Comparison of ENCODE assay signal across 8 cellular contexts in the genomic region with DNA sequence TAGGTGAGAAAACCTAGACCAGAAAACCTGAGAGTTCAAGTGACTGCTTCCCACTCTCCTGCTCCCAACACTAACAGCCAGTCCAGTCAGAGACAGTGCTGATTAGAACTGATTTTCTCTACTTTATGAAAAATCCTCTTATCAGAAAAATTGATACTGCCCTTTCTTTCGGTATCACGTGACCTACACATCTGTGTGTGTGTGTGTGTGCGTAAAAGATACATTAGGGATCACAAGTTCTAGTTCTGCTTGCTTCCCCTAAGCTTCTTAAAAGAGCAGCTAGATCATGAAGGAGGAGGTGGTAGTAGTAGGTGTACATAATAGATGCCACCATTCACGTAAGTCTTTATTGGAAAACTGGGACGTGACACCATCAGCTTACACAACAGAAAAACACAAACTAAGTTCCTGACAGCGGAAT. TPM values are rescaled to one million over a fixed set of nuclear protein-coding genes. Genes with fewer than 3 reads are reported as not detected.
DNase-seq lines count a peak whose midpoint lies in the region; ATAC-seq and TF ChIP-seq lines count a peak whose summit lies in the region.

No MANE protein-coding gene starts in this region.

- CTCF ChIA-PET in activated CD4-positive, alpha-beta T cell treated with anti-CD3 and anti-CD28 coated beads for 36 hours (lab: Charles Lee), result interaction anchor here (1.4 kb wide), 1 partner anchor 10 kb away, joined by 5 read pairs; no protein-coding TSS in a partner anchor

- H3K9me3 ChIP-seq in RWPE2 (ENCODE audit: severe bottlenecking) (no peaks in the 10 kb centered on the region), psoas muscle (no peaks in the 10 kb centered on the region)

- intact Hi-C loops in activated CD4-positive, alpha-beta T cell treated with anti-CD3 and anti-CD28 coated beads for 36 hours (cut with DNase I, micrococcal nuclease), result loop anchor here (2.0 to 10.0 kb wide), 8 partner anchors 52 to 746 kb away; a partner anchor contains a TSS
- intact Hi-C loops in psoas muscle (cut with DNase I), result loop anchor here (5.0 to 10.0 kb wide), 2 partner anchors 112 to 181 kb away; no protein-coding TSS in a partner anchor

- no peaks in the 10 kb centered on the region for H3K27me3 ChIP-seq in RWPE2 (ENCODE audit: insufficient read depth, poor library complexity, severe bottlenecking)
- no peaks in the 10 kb centered on the region for H3K27me3 ChIP-seq in psoas muscle (ENCODE audit: insufficient read depth in 3 of 3, low read length in 2 of 3)

- POLR2A ChIA-PET in activated CD4-positive, alpha-beta T cell treated with anti-CD3 and anti-CD28 coated beads for 36 hours (lab: Charles Lee), result no interaction called here

- no peak for DNase-seq in activated CD4-positive, alpha-beta T cell treated with anti-CD3 and anti-CD28 coated beads for 36 hours
- DNase-seq in activated CD4-positive, alpha-beta T cell treated with anti-CD3 and anti-CD28 coated beads for 4 hours, result no peak
- DNase-seq in RWPE2 (ENCODE audit: low spot score) (no peak), erythroblast (lab: John Stamatoyannopoulos, UW) (peak; percentile 62 to 84), psoas muscle (no peak), HuH-7.5 (ENCODE audit: low spot score) (no peak)

- H3K36me3 ChIP-seq in RWPE2 (ENCODE audit: low read depth) (no peaks in the 10 kb centered on the region; the same call in 1 of the 2 replicates), psoas muscle (ENCODE audit: insufficient read depth in 1 of 2, low read depth in 1 of 2) (no peaks in the 10 kb centered on the region)

- WGBS in psoas muscle, 3 donors, result 31 to 44% (median 32%) methylated on average over 6 of the region's 6 CpGs

- H3K4me1 ChIP-seq in RWPE2 (ENCODE audit: insufficient read depth, poor library complexity, severe bottlenecking) (peaks cover 8% of the 10 kb centered on the region), psoas muscle (peaks cover 60% of the 10 kb centered on the region)

- TF ChIP-seq CTCF in RWPE2 (IDR thresholded peaks at IDR 0.05; ENCODE audit: poor library complexity, severe bottlenecking) (no peak), psoas muscle (IDR thresholded peaks at IDR 0.05) (no peak)

- no peaks in the 10 kb centered on the region for H3K27me3 Mint-ChIP-seq in activated CD4-positive, alpha-beta T cell treated with anti-CD3 and anti-CD28 coated beads for 36 hours

- peak overlapping the region; percentile 88 for H3K4me3 ChIP-seq in RWPE2 (ENCODE audit: severe bottlenecking)
- H3K4me3 ChIP-seq in psoas muscle, result peak overlapping the region; percentile 87

- H3K4me1 Mint-ChIP-seq in activated CD4-positive, alpha-beta T cell treated with anti-CD3 and anti-CD28 coated beads for 36 hours, result peaks cover 61% of the 10 kb centered on the region

- peak overlapping the region; percentile 78 for H3K27ac Mint-ChIP-seq in activated CD4-positive, alpha-beta T cell treated with anti-CD3 and anti-CD28 coated beads for 36 hours

- H3K4me3 Mint-ChIP-seq in activated CD4-positive, alpha-beta T cell treated with anti-CD3 and anti-CD28 coated beads for 36 hours, result peak overlapping the region; percentile 97

- H3K36me3 Mint-ChIP-seq in activated CD4-positive, alpha-beta T cell treated with anti-CD3 and anti-CD28 coated beads for 36 hours (ENCODE audit: low read depth), result peaks cover 4% of the 10 kb centered on the region

- no peak for ATAC-seq in activated CD4-positive, alpha-beta T cell treated with anti-CD3 and anti-CD28 coated beads for 36 hours
- no peak for ATAC-seq in RWPE2 (ENCODE audit: low read depth)
- peak in 2 of 4 donors; percentile 16 to 26 for ATAC-seq in psoas muscle
- no peak for ATAC-seq in GM18498 (IDR thresholded peaks at IDR 0.05; ENCODE audit: unreplicated experiment)
- no peak for ATAC-seq in HG03175 (IDR thresholded peaks at IDR 0.05; ENCODE audit: unreplicated experiment)

- no peak overlapping the region for H3K27ac ChIP-seq in RWPE2 (ENCODE audit: poor library complexity, severe bottlenecking)
- H3K27ac ChIP-seq in psoas muscle, result peak overlapping the region; percentile 93

- peak; percentile 46 for TF ChIP-seq POLR2A in erythroblast (IDR thresholded peaks at IDR 0.05; ENCODE audit: low read length)

- no peaks in the 10 kb centered on the region for H3K9me3 Mint-ChIP-seq in activated CD4-positive, alpha-beta T cell treated with anti-CD3 and anti-CD28 coated beads for 36 hours (ENCODE audit: low read depth)

RNA-seq across cellular contexts. Expression of a gene that starts 1.5 kb away (rescaled TPM):
- 10 to 100 TPM; 60.8 to 64.9 TPM for total RNA-seq in activated CD4-positive, alpha-beta T cell treated with anti-CD3 and anti-CD28 coated beads for 36 hours
- 10 to 100 TPM; 42.5 to 71.9 (median 51.7) TPM for total RNA-seq in psoas muscle
- polyA plus RNA-seq in psoas muscle, result 10 to 100 TPM; 11.8 to 57.5 (median 21.0) TPM

Comparison
In these comparisons a context has a peak if more than half of its experiments do, and no peak if none do; other contexts are left out.
1. DNase-seq: peak in erythroblast (2 of 2); none in activated CD4-positive, alpha-beta T cell treated with anti-CD3 and anti-CD28 coated beads for 36 hours (single experiment), activated CD4-positive, alpha-beta T cell treated with anti-CD3 and anti-CD28 coated beads for 4 hours (0 of 2), RWPE2 (single experiment), psoas muscle (0 of 2) and HuH-7.5 (single experiment).